25 cellular contexts compared by ENCODE assay signal in the genomic region with DNA sequence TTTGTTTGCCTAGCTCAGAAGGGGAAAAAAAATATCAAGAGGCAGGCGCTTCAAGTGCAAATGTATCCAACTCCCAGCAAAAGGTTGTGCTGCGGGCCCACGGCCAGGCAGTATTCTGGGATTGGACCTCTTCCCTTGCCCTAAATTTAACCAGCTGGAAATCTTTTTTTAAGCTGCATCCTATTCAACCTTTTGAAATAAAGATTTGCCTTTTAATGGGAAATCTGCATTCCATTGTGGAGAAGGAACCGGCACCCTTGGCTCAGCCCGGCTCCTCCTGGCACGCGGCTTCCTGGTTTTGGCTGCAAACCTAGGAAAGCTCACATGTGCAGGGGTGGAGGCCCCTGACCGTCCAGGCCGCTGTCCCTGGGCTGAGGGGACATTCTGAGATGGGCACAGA. TPM values are rescaled to one million over a fixed set of nuclear protein-coding genes. Genes with fewer than 3 reads are reported as not detected.
A peak's percentile ranks its signal among the peaks of the same experiment; 100 is the strongest.
DNase-seq lines count a peak whose midpoint lies in the region; ATAC-seq, FAIRE-seq and TF ChIP-seq lines count a peak whose summit lies in the region.
"Had no signal": no experiment of that assay in that cellular context is flagged by ENCODE, and none has a peak within 500 bp of the region (broad histone marks: within the 10 kb centered on the region; RNA-seq: fewer than 3 reads in every experiment).

No MANE protein-coding gene starts in this region.

- H3K9me3 ChIP-seq in right atrium auricular region (no peaks in the 10 kb centered on the region), gastrocnemius medialis (no peaks in the 10 kb centered on the region)
- H3K9me3 ChIP-seq: A549, spleen had no signal

- FAIRE-seq in frontal cortex (lab: Jason Lieb, UNC): no peak
- FAIRE-seq: A549 had no signal

- peaks cover 0 to 25% of the 10 kb centered on the region in 2 donors for H3K4me1 ChIP-seq in right atrium auricular region
- peaks cover 10 to 15% of the 10 kb centered on the region in 2 donors for H3K4me1 ChIP-seq in gastrocnemius medialis

- no peaks in the 10 kb centered on the region for H3K27me3 ChIP-seq in right atrium auricular region
- H3K27me3 ChIP-seq in gastrocnemius medialis: peaks cover 12 to 16% (median 14%) of the 10 kb centered on the region in 3 donors

- TF ChIP-seq CTCF in right atrium auricular region (IDR thresholded peaks at IDR 0.05) (no peak), gastrocnemius medialis (IDR thresholded peaks at IDR 0.05 in 4 of 5, conservative IDR thresholded peaks at IDR 0.05 in 1 of 5) (no peak)

- DNase-seq in Right ventricle myocardium inferior (ENCODE audit: missing footprints) (peak; percentile 65), right atrium auricular region (ENCODE audit: low spot score) (no peak), frontal cortex (ENCODE audit: low spot score in 2 of 2) (peak; percentile 38 to 58), occipital lobe (lab: John Stamatoyannopoulos, UW) (peak; percentile 35), HuH-7.5 (ENCODE audit: low spot score) (no peak), GOT3 (lab: John Stamatoyannopoulos, UW) (no peak), gastrocnemius medialis (no peak), DMS 273 (lab: John Stamatoyannopoulos, UW; ENCODE audit: unreplicated experiment) (no peak)
- DNase-seq: activated CD4-positive, alpha-beta T cell treated with anti-CD3 and anti-CD28 coated beads, Interleukin-2, amount 50 U/mL, for 48 hours; activated naive CD4-positive, alpha-beta T cell treated with anti-CD3 and anti-CD28 coated beads, Interleukin-2, amount 50 U/mL, for 16 hours; activated T-cell treated with anti-CD3 and anti-CD28 coated beads, Interleukin-2, amount 50 U/mL, for 1 hour; CD4-positive, CD25-positive, alpha-beta regulatory T cell; DMS153; mammary epithelial cell; naive B cell; NCI-H1694; spleen; stimulated activated CD8-positive, alpha-beta memory T cell treated with anti-CD3 and anti-CD28 coated beads, Interleukin-4, amount 100 ng/mL, for 48 hours; WERI-Rb-1 had no signal

- TF ChIP-seq POLR2A in gastrocnemius medialis (IDR thresholded peaks at IDR 0.05): no peak

- no peak overlapping the region for H3K4me3 ChIP-seq in right atrium auricular region
- no peak overlapping the region for H3K4me3 ChIP-seq in gastrocnemius medialis
- H3K4me3 ChIP-seq: A549, coronary artery, spleen had no signal

- no peaks in the 10 kb centered on the region for H3K36me3 ChIP-seq in right atrium auricular region
- H3K36me3 ChIP-seq in gastrocnemius medialis: no peaks in the 10 kb centered on the region
- H3K36me3 ChIP-seq: spleen, WERI-Rb-1 had no signal

- H3K27ac ChIP-seq in right atrium auricular region (no peak overlapping the region), gastrocnemius medialis (no peak overlapping the region)
- H3K27ac ChIP-seq: A549, coronary artery, spleen, WERI-Rb-1 had no signal

- no peak for ATAC-seq in Right ventricle myocardium inferior
- no peak for ATAC-seq in gastrocnemius medialis
- ATAC-seq: A549 had no signal

- intact Hi-C loops in Right ventricle myocardium inferior (cut with DNase I): no loop called here
- intact Hi-C loops in gastrocnemius medialis (cut with DNase I; ENCODE audit: low total_unique reads): no loop called here

- in situ Hi-C loops in gastrocnemius medialis (cut with MboI; ENCODE audit: low sequenced_read_pairs in 4 of 4): no loop called here

RNA-seq across cellular contexts. Expression of a gene that starts 38.8 kb away (rescaled TPM):
- total RNA-seq in Right ventricle myocardium inferior (not detected), right atrium auricular region (not detected), frontal cortex (not detected), occipital lobe (not detected), gastrocnemius medialis (not detected)
- total RNA-seq: CD4-positive, CD25-positive, alpha-beta regulatory T cell; glomerular endothelial cell; mammary epithelial cell; NCI-H460; posterior vena cava; temporal lobe had no signal

Comparison
In these comparisons a context has a peak if more than half of its experiments do, and no peak if none do; other contexts are left out.
1. DNase-seq: peak in Right ventricle myocardium inferior (single experiment), frontal cortex (2 of 2) and occipital lobe (single experiment); none in right atrium auricular region (single experiment), HuH-7.5 (single experiment), GOT3 (single experiment), gastrocnemius medialis (0 of 2) and DMS 273 (single experiment).